In genomic region chr19:3525052-3525451, GRCh38 we compare ENCODE assay signal across 33 cellular contexts. TPM values are rescaled to one million over a fixed set of nuclear protein-coding genes. Genes with fewer than 3 reads are reported as not detected.
"Had no signal": no experiment of that assay in that cellular context is flagged by ENCODE, and none has a peak within 500 bp of the region (broad histone marks: within the 10 kb centered on the region; RNA-seq: fewer than 3 reads in every experiment).

No MANE protein-coding gene starts in this region.

- H3K27me3 ChIP-seq: brain microvascular endothelial cell, SJCRH30 had no signal

- ATAC-seq: activated CD8-positive, alpha-beta memory T cell treated with anti-CD3 and anti-CD28 coated beads, Interleukin-2, amount 10 ng/mL, durations not matched to agents 7 days and 5 days; activated naive CD8-positive, alpha-beta T cell treated with anti-CD3 and anti-CD28 coated beads, Interleukin-2, amount 50 U/mL, for 24 hours; Panc1 had no signal

- H3K9me3 ChIP-seq: SJCRH30 had no signal

- H3K4me3 ChIP-seq: SJCRH30, SK-N-MC had no signal

- H3K4me1 ChIP-seq: SJCRH30 had no signal

- H3K27ac ChIP-seq: brain microvascular endothelial cell, SJCRH30, SK-N-MC, WERI-Rb-1 had no signal

- DNase-seq: activated CD4-positive, alpha-beta memory T cell treated with anti-CD3 and anti-CD28 coated beads, Interleukin-2, amount 10 ng/mL, durations not matched to agents 7 days and 5 days; activated CD4-positive, alpha-beta T cell treated with anti-CD3 and anti-CD28 coated beads for 1 hour; activated CD4-positive, alpha-beta T cell treated with anti-CD3 and anti-CD28 coated beads for 48 hours; activated CD4-positive, CD25-positive, alpha-beta regulatory T cell; activated CD8-positive, alpha-beta memory T cell treated with anti-CD3 and anti-CD28 coated beads for 24 hours; activated CD8-positive, alpha-beta memory T cell treated with anti-CD3 and anti-CD28 coated beads, Interleukin-2, amount 10 ng/mL, durations not matched to agents 7 days and 5 days; activated CD8-positive, alpha-beta memory T cell treated with anti-CD3 and anti-CD28 coated beads, Interleukin-2, amount 50 U/mL, for 48 hours; activated effector memory CD4-positive, alpha-beta T cell treated with Interleukin-2 at 50 U/mL for 16 hours; activated naive CD4-positive, alpha-beta T cell treated with anti-CD3 and anti-CD28 coated beads, Interleukin-2, amount 10 ng/mL, durations not matched to agents 7 days and 5 days; activated naive CD8-positive, alpha-beta T cell treated with anti-CD3 and anti-CD28 coated beads, Interleukin-2, amount 50 U/mL, for 24 hours; activated T-cell treated with anti-CD3 and anti-CD28 coated beads, Interleukin-2, amount 50 U/mL, for 48 hours; amniotic stem cell; aorta; brain microvascular endothelial cell; central memory CD4-positive, alpha-beta T cell; NCI-H1092 treated with DMSO at 0.1 percent for 48 hours; NCI-H1417 treated with DMSO at 0.1 percent for 48 hours; NCI-H1930; NCI-H2081 treated with DMSO at 0.1 percent for 48 hours; NCI-H345; NCI-H524 treated with DMSO at 0.1 percent for 48 hours; SHP77; SJCRH30; T1000; WERI-Rb-1 had no signal

RNA-seq across cellular contexts. Expression of gene TEKTIP1, which starts 13.9 kb away (rescaled TPM):
- total RNA-seq: M059J, NCI-H460, RPMI7951, SJCRH30 had no signal

RNA-seq across cellular contexts. Expression of gene SMIM44, which starts 41.8 kb away (rescaled TPM):
- total RNA-seq: activated CD4-positive, alpha-beta memory T cell treated with anti-CD3 and anti-CD28 coated beads, Interleukin-2, amount 10 ng/mL, durations not matched to agents 7 days and 5 days; activated CD8-positive, alpha-beta memory T cell treated with anti-CD3 and anti-CD28 coated beads, Interleukin-2, amount 10 ng/mL, durations not matched to agents 7 days and 5 days; aorta; cerebellum; M059J; NCI-H460; RPMI7951; SJCRH30; T-helper 1 cell treated with Interleukin-12 subunit alpha and Interleukin-12 subunit beta and Interleukin-4 antibody, amounts not matched to agents 30 ng/mL and 1 ng/mL, for 36 hours; T-helper 2 cell treated with Interferon-gamma antibody and Interleukin-4, amounts not matched to agents 100 ng/mL and 5 ng/mL, for 36 hours had no signal
- polyA plus RNA-seq: aorta had no signal
